13 cellular contexts compared by ENCODE assay signal in genomic region chr1:22412932-22413727, GRCh38. TPM values are rescaled to one million over a fixed set of nuclear protein-coding genes. Genes with fewer than 3 reads are reported as not detected.
DNase-seq lines count a peak whose midpoint lies in the region; ATAC-seq and TF ChIP-seq lines count a peak whose summit lies in the region.
"Had no signal": no experiment of that assay in that cellular context is flagged by ENCODE, and none has a peak within 500 bp of the region (broad histone marks: within the 10 kb centered on the region; RNA-seq: fewer than 3 reads in every experiment).

No MANE protein-coding gene starts in this region.

- H3K79me2 ChIP-seq in neural progenitor cell (ENCODE audit: low read depth): no peaks in the 10 kb centered on the region

- TF ChIP-seq CTCF in neural progenitor cell (IDR thresholded peaks at IDR 0.05): no peak

- H3K4me3 ChIP-seq in neural progenitor cell: no peak overlapping the region
- H3K4me3 ChIP-seq: SJSA1 had no signal

- peaks cover 3% of the 10 kb centered on the region for H3K9me3 Mint-ChIP-seq in neural progenitor cell
- H3K9me3 Mint-ChIP-seq: effector memory CD8-positive, alpha-beta T cell had no signal

- no peak overlapping the region for H3K9ac ChIP-seq in neural progenitor cell

- no peak overlapping the region for H3K4me2 ChIP-seq in neural progenitor cell

- H3K27ac ChIP-seq in neural progenitor cell: no peak overlapping the region
- H3K27ac ChIP-seq: SJSA1 had no signal

- peaks cover 36% of the 10 kb centered on the region for H3K4me1 Mint-ChIP-seq in neural progenitor cell

- no peak overlapping the region for H3K4me3 Mint-ChIP-seq in neural progenitor cell
- H3K4me3 Mint-ChIP-seq: effector memory CD8-positive, alpha-beta T cell had no signal

- no peaks in the 10 kb centered on the region for H3F3A ChIP-seq in neural progenitor cell (ENCODE audit: low read depth)

- no peaks in the 10 kb centered on the region for H4K20me1 ChIP-seq in neural progenitor cell (ENCODE audit: low read depth)

- H3K4me1 ChIP-seq in neural progenitor cell: no peaks in the 10 kb centered on the region

- DNase-seq in EL (peak; percentile 53), RPMI7951 (ENCODE audit: low read depth) (peak; percentile 56), neural progenitor cell (ENCODE audit: low spot score) (no peak), NCI-H1105 treated with DMSO at 0.1 percent for 48 hours (lab: John Stamatoyannopoulos, UW) (no peak), SIG-M5 (lab: John Stamatoyannopoulos, UW) (no peak), DMS79 treated with DMSO at 0.1 percent for 48 hours (lab: John Stamatoyannopoulos, UW) (no peak)
- DNase-seq: activated gamma-delta T cell treated with Interleukin-2 at 50 U/mL for 16 hours; effector memory CD8-positive, alpha-beta T cell; kidney glomerular epithelial cell had no signal

- no peaks in the 10 kb centered on the region for H3K36me3 ChIP-seq in neural progenitor cell
- H3K36me3 ChIP-seq: SJSA1 had no signal

- peak overlapping the region; percentile 2 for H3K27ac Mint-ChIP-seq in neural progenitor cell
- H3K27ac Mint-ChIP-seq: effector memory CD8-positive, alpha-beta T cell had no signal

- H2AFZ ChIP-seq in neural progenitor cell (replicated peaks): no peak overlapping the region

- H3K27me3 Mint-ChIP-seq in neural progenitor cell (ENCODE audit: insufficient read depth, low read depth): peaks cover 19% of the 10 kb centered on the region

- peak; percentile 54 for ATAC-seq in esophagus mucosa
- ATAC-seq in GM18520 (IDR thresholded peaks at IDR 0.05; ENCODE audit: unreplicated experiment): no peak
- ATAC-seq: effector memory CD8-positive, alpha-beta T cell; sciatic nerve had no signal

- H3K9me3 ChIP-seq in neural progenitor cell (ENCODE audit: low read depth): no peaks in the 10 kb centered on the region
- H3K9me3 ChIP-seq: SJSA1 had no signal

- no peaks in the 10 kb centered on the region for H3K27me3 ChIP-seq in neural progenitor cell
- H3K27me3 ChIP-seq: SJSA1 had no signal

- H3K36me3 Mint-ChIP-seq in neural progenitor cell: no peaks in the 10 kb centered on the region

RNA-seq across cellular contexts. Expression of gene ZBTB40, which starts 38.5 kb away (rescaled TPM):
- 11.1 and 11.4 TPM in 2 replicates for total RNA-seq in RPMI7951 (2014; rRNA removed; shearing (Covaris generic))
- total RNA-seq in esophagus mucosa: 6.4 TPM
- total RNA-seq in neural progenitor cell (ENCODE audit: low replicate concordance): 14.9 and 15.7 TPM in 2 replicates

Comparison
In these comparisons a context has a peak if more than half of its experiments do, and no peak if none do; other contexts are left out.
1. DNase-seq: peak in EL (single experiment) and RPMI7951 (single experiment); none in neural progenitor cell (single experiment), NCI-H1105 treated with DMSO at 0.1 percent for 48 hours (single experiment), SIG-M5 (single experiment) and DMS79 treated with DMSO at 0.1 percent for 48 hours (single experiment).